18 cellular contexts compared by ENCODE assay signal in the genomic region with DNA sequence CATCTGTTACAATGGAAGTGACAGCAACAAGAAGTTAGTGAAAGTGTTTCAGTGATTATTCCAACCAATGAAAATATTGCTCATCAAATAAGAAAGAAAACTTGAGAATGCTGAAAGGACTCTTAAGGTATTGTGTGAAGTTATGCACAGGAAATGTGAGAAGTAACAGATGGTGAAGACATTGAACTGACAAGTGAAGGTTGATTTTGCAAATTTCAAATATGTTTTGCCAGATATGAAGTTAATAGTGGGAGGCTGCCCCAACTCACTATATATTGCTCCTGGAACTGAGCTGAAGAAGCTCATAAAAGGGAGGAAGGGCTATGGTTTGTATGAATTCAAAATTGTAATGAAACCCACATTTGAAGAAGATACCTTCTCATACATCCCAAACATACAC.
"Had no signal": no experiment of that assay in that cellular context is flagged by ENCODE, and none has a peak within 500 bp of the region (broad histone marks: within the 10 kb centered on the region; RNA-seq: fewer than 3 reads in every experiment).

No MANE protein-coding gene starts in this region.

- H3K9me3 ChIP-seq: lower lobe of right lung, right lobe of liver, stomach, testis had no signal

- H3K4me1 ChIP-seq: foreskin keratinocyte, lower lobe of right lung, testis had no signal

- H3K27ac Mint-ChIP-seq: activated CD4-positive, alpha-beta T cell treated with anti-CD3 and anti-CD28 coated beads, Interleukin-2, amount 10 ng/mL, durations not matched to agents 24 days and 14 days; activated CD8-positive, alpha-beta T cell treated with anti-CD3 and anti-CD28 coated beads for 36 hours; activated naive CD8-positive, alpha-beta T cell treated with anti-CD3 and anti-CD28 coated beads, Interleukin-2, amount 10 ng/mL, durations not matched to agents 7 days and 5 days; activated T-helper 17 cell treated with anti-CD3 and anti-CD28 coated beads, Interleukin-2, amount 50 U/mL, for 72 hours; endodermal cell had no signal

- H3K27me3 Mint-ChIP-seq: activated CD4-positive, alpha-beta T cell treated with anti-CD3 and anti-CD28 coated beads, Interleukin-2, amount 10 ng/mL, durations not matched to agents 24 days and 14 days; activated CD8-positive, alpha-beta T cell treated with anti-CD3 and anti-CD28 coated beads for 36 hours; activated naive CD8-positive, alpha-beta T cell treated with anti-CD3 and anti-CD28 coated beads, Interleukin-2, amount 10 ng/mL, durations not matched to agents 7 days and 5 days; activated T-helper 17 cell treated with anti-CD3 and anti-CD28 coated beads, Interleukin-2, amount 50 U/mL, for 72 hours; brain had no signal

- H3K4me1 Mint-ChIP-seq: activated T-helper 17 cell treated with anti-CD3 and anti-CD28 coated beads, Interleukin-2, amount 50 U/mL, for 72 hours had no signal

- DNase-seq: activated CD4-positive, alpha-beta T cell treated with anti-CD3 and anti-CD28 coated beads, Interleukin-2, amount 10 ng/mL, durations not matched to agents 24 days and 14 days; activated CD4-positive, CD25-positive, alpha-beta regulatory T cell; activated CD8-positive, alpha-beta T cell treated with anti-CD3 and anti-CD28 coated beads for 36 hours; activated naive CD4-positive, alpha-beta T cell; activated naive CD8-positive, alpha-beta T cell treated with anti-CD3 and anti-CD28 coated beads, Interleukin-2, amount 10 ng/mL, durations not matched to agents 7 days and 5 days; activated T-cell treated with anti-CD3 and anti-CD28 coated beads, Interleukin-2, amount 50 U/mL, for 1 hour; amygdala; caudate nucleus; endodermal cell; foreskin keratinocyte; hippocampal formation; lower lobe of right lung; right lobe of liver; stimulated activated CD4-positive, alpha-beta T cell treated with anti-CD3 and anti-CD28 coated beads, Interleukin-4, amount 100 ng/mL, for 1 hour; stomach; testis had no signal

- H3K4me3 Mint-ChIP-seq: activated CD4-positive, alpha-beta T cell treated with anti-CD3 and anti-CD28 coated beads, Interleukin-2, amount 10 ng/mL, durations not matched to agents 24 days and 14 days; activated CD8-positive, alpha-beta T cell treated with anti-CD3 and anti-CD28 coated beads for 36 hours; activated naive CD8-positive, alpha-beta T cell treated with anti-CD3 and anti-CD28 coated beads, Interleukin-2, amount 10 ng/mL, durations not matched to agents 7 days and 5 days; activated T-helper 17 cell treated with anti-CD3 and anti-CD28 coated beads, Interleukin-2, amount 50 U/mL, for 72 hours; brain; endodermal cell had no signal

- ATAC-seq: activated CD8-positive, alpha-beta T cell treated with anti-CD3 and anti-CD28 coated beads for 36 hours; activated T-helper 17 cell treated with anti-CD3 and anti-CD28 coated beads, Interleukin-2, amount 50 U/mL, for 72 hours; foreskin keratinocyte had no signal

- H3K4me3 ChIP-seq: lower lobe of right lung, right lobe of liver, stomach, testis had no signal

- H3K9me3 Mint-ChIP-seq: activated CD4-positive, alpha-beta T cell treated with anti-CD3 and anti-CD28 coated beads, Interleukin-2, amount 10 ng/mL, durations not matched to agents 24 days and 14 days; activated CD8-positive, alpha-beta T cell treated with anti-CD3 and anti-CD28 coated beads for 36 hours; activated T-helper 17 cell treated with anti-CD3 and anti-CD28 coated beads, Interleukin-2, amount 50 U/mL, for 72 hours; endodermal cell had no signal

- H3K36me3 ChIP-seq: lower lobe of right lung, right lobe of liver, stomach had no signal

- H3K27ac ChIP-seq: foreskin keratinocyte, lower lobe of right lung, right lobe of liver, testis had no signal

- H3K27me3 ChIP-seq: foreskin keratinocyte, right lobe of liver, stomach, testis had no signal
